In genomic region chr1:55646181-55646580, GRCh38 we compare ENCODE assay signal across 16 cellular contexts.
DNase-seq lines count a peak whose midpoint lies in the region; ATAC-seq and TF ChIP-seq lines count a peak whose summit lies in the region.
"Had no signal": no experiment of that assay in that cellular context is flagged by ENCODE, and none has a peak within 500 bp of the region (broad histone marks: within the 10 kb centered on the region; RNA-seq: fewer than 3 reads in every experiment).

No MANE protein-coding gene starts in this region.

- H3K27ac Mint-ChIP-seq in MCF 10A (ENCODE audit: low read depth, unreplicated experiment) = no peak overlapping the region
- H3K27ac Mint-ChIP-seq: CD4-positive, alpha-beta T cell had no signal

- H3K4me3 Mint-ChIP-seq in MCF 10A (ENCODE audit: unreplicated experiment) = no peak overlapping the region
- H3K4me3 Mint-ChIP-seq: CD4-positive, alpha-beta T cell; H9 had no signal

- H3K9me3 Mint-ChIP-seq in MCF 10A (ENCODE audit: unreplicated experiment) = no peaks in the 10 kb centered on the region
- H3K9me3 Mint-ChIP-seq: CD4-positive, alpha-beta T cell; H9 had no signal

- BruUV-seq in mammary epithelial cell (replicated peaks; lab: Mats Ljungman, UMichigan) (no TSS peak), MCF 10A (replicated peaks; lab: Mats Ljungman, UMichigan) (no TSS peak)

- POLR2A ChIA-PET in MCF 10A (lab: Yijun Ruan, JAX) = interaction anchor here (0.5 kb wide), 1 partner anchor 12 kb away, joined by 4 read pairs; no protein-coding TSS in a partner anchor

- H2AFZ ChIP-seq in mammary epithelial cell (ENCODE audit: low read depth, low read length) = peak overlapping the region; percentile 42

- dilution Hi-C loops in mammary epithelial cell (cut with HindIII; ENCODE audit: low sequenced_read_pairs) = no loop called here

- intact Hi-C loops in mammary epithelial cell (cut with micrococcal nuclease) = no loop called here
- intact Hi-C loops in MCF 10A (cut with micrococcal nuclease) = no loop called here
- intact Hi-C loops in left ventricle myocardium superior (cut with micrococcal nuclease) = no loop called here

- H3K27me3 ChIP-seq in mammary epithelial cell (ENCODE audit: insufficient read depth, low read length) (no peaks in the 10 kb centered on the region), foreskin keratinocyte (no peaks in the 10 kb centered on the region)

- TF ChIP-seq CTCF in mammary epithelial cell (conservative IDR thresholded peaks at IDR 0.05 in 1 of 2, IDR thresholded peaks at IDR 0.05 in 1 of 2; ENCODE audit: extremely low read depth in 1 of 2, insufficient read depth in 1 of 2, low read depth in 1 of 2, low read length in 2 of 2) = no peak
- no peak for TF ChIP-seq CTCF in MCF 10A (IDR thresholded peaks at IDR 0.05; ENCODE audit: unreplicated experiment)
- TF ChIP-seq CTCF in foreskin keratinocyte (conservative IDR thresholded peaks at IDR 0.05) = no peak

- peak overlapping the region; percentile 5 for H3K4me2 ChIP-seq in mammary epithelial cell (ENCODE audit: insufficient read depth, low read depth, low read length)
- H3K4me2 ChIP-seq: A549 had no signal

- no peak overlapping the region for H3K9ac ChIP-seq in mammary epithelial cell (ENCODE audit: insufficient read depth, low read length)

- 0% methylated on average over 1 of the region's 1 CpG for WGBS in mammary epithelial cell (ENCODE audit: low coverage, missing lambda C conversion rate)

- peak; percentile 89 for ATAC-seq in foreskin keratinocyte
- no peak for ATAC-seq in left ventricle myocardium superior
- ATAC-seq: A549, GM12878 had no signal

- in situ Hi-C loops in mammary epithelial cell (cut with MboI; ENCODE audit: low sequenced_read_pairs in 2 of 2) = no loop called here

- H3K79me2 ChIP-seq in mammary epithelial cell (ENCODE audit: insufficient read depth, low read length) = no peaks in the 10 kb centered on the region

- no peaks in the 10 kb centered on the region for H3K9me3 ChIP-seq in mammary epithelial cell (replicated peaks; ENCODE audit: insufficient read depth, low read length)
- H3K9me3 ChIP-seq: A549, Caco-2 had no signal

- H3K36me3 ChIP-seq in mammary epithelial cell (ENCODE audit: insufficient read depth, low read length) = no peaks in the 10 kb centered on the region

- peak; percentile 58 for DNase-seq in mammary epithelial cell
- DNase-seq in MCF 10A (ENCODE audit: unreplicated experiment) = no peak
- DNase-seq in dedifferentiated amniotic fluid mesenchymal stem cell (ENCODE audit: extremely low spot score) = peak; percentile 8
- DNase-seq in foreskin keratinocyte = peak in 1 of 2 donors; percentile 51
- DNase-seq in DMS53 treated with DMSO at 0.1 percent for 48 hours (lab: John Stamatoyannopoulos, UW; ENCODE audit: unreplicated experiment) = no peak
- DNase-seq in SKM-1 (lab: John Stamatoyannopoulos, UW; ENCODE audit: unreplicated experiment) = no peak
- no peak for DNase-seq in left ventricle myocardium superior
- DNase-seq: AML-193; Caco-2; CD4-positive, alpha-beta T cell; DND-41; EL; H9 had no signal

- H3K4me1 ChIP-seq in mammary epithelial cell (ENCODE audit: insufficient read depth, low read length) (peaks cover 18% of the 10 kb centered on the region), foreskin keratinocyte (peaks cover 14% of the 10 kb centered on the region)
- H3K4me1 ChIP-seq: A549, Caco-2 had no signal

- H3K4me1 Mint-ChIP-seq in MCF 10A (ENCODE audit: insufficient read depth, unreplicated experiment) = peaks cover 5% of the 10 kb centered on the region
- H3K4me1 Mint-ChIP-seq: H9 had no signal

- CTCF ChIA-PET in mammary epithelial cell (lab: Charles Lee; ENCODE audit: low non-redundant PET) = no interaction called here
- CTCF ChIA-PET in MCF 10A (lab: Yijun Ruan, JAX) = no interaction called here

- no peaks in the 10 kb centered on the region for H4K20me1 ChIP-seq in mammary epithelial cell (ENCODE audit: insufficient read depth, low read length)

- no peak overlapping the region for H3K27ac ChIP-seq in mammary epithelial cell (ENCODE audit: insufficient read depth, low read depth, low read length)
- no peak overlapping the region for H3K27ac ChIP-seq in foreskin keratinocyte
- H3K27ac ChIP-seq: A549, C4-2B had no signal

- no peak overlapping the region for H3K4me3 ChIP-seq in mammary epithelial cell (replicated peaks in 1 of 3; ENCODE audit: insufficient read depth in 1 of 3, low read depth in 2 of 3, low read length in 3 of 3)
- H3K4me3 ChIP-seq: A549, GM12878 had no signal

- no peaks in the 10 kb centered on the region for H3K36me3 Mint-ChIP-seq in MCF 10A (ENCODE audit: insufficient read depth, unreplicated experiment)

- no peaks in the 10 kb centered on the region for H3K27me3 Mint-ChIP-seq in MCF 10A (ENCODE audit: insufficient read depth, unreplicated experiment)
- H3K27me3 Mint-ChIP-seq: CD4-positive, alpha-beta T cell had no signal

Comparison
In these comparisons a context has a peak if more than half of its experiments do, and no peak if none do; other contexts are left out.
1. DNase-seq: peak in mammary epithelial cell (single experiment) and dedifferentiated amniotic fluid mesenchymal stem cell (single experiment); none in MCF 10A (single experiment), DMS53 treated with DMSO at 0.1 percent for 48 hours (single experiment), SKM-1 (single experiment) and left ventricle myocardium superior (single experiment).